Comparison of ENCODE assay signal across 9 cellular contexts in the genomic region with DNA sequence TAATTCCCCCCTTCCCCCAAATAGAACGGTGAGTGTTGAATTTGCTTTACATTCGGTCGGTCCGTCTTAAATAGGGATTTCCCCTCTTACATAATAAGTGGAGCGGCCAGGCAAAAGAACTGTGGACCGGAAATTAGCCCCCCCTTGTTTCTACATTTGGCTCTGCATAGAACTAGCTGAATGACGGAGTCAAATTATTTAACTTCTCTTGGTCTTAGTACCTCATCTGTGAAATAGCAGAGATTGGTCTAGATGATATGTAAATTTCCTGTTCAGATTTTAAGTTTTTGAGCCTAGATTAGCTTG. TPM values are rescaled to one million over a fixed set of nuclear protein-coding genes. Genes with fewer than 3 reads are reported as not detected.
A peak's percentile ranks its signal among the peaks of the same experiment; 100 is the strongest.
DNase-seq lines count a peak whose midpoint lies in the region; ATAC-seq and TF ChIP-seq lines count a peak whose summit lies in the region.
"Had no signal": no experiment of that assay in that cellular context is flagged by ENCODE, and none has a peak within 500 bp of the region (broad histone marks: within the 10 kb centered on the region; RNA-seq: fewer than 3 reads in every experiment).

No MANE protein-coding gene starts in this region.

- H3K9ac ChIP-seq in endodermal cell (ENCODE audit: extremely low read depth, low read length, poor library complexity, severe bottlenecking) = peak overlapping the region; percentile 36

- WGBS in endodermal cell (ENCODE audit: insufficient coverage in 1 of 2, insufficient read length in 1 of 2), 2 experiments = 50 to 53% methylated on average over 4 to 7 of the region's 7 CpGs

- TF ChIP-seq CTCF in natural killer cell (IDR thresholded peaks at IDR 0.05) = no peak
- TF ChIP-seq CTCF in endodermal cell (conservative IDR thresholded peaks at IDR 0.05) = no peak
- no peak for TF ChIP-seq CTCF in osteoblast (IDR thresholded peaks at IDR 0.05; ENCODE audit: extremely low read depth, low read depth, low read length)

- H3K27ac Mint-ChIP-seq in natural killer cell treated with Interleukin-12 subunit alpha and Interleukin-12 subunit beta and Interleukin-15 and Interleukin-18, amount 100 ng/mL, for 72 hours = no peak overlapping the region
- no peak overlapping the region for H3K27ac Mint-ChIP-seq in natural killer cell
- no peak overlapping the region for H3K27ac Mint-ChIP-seq in endodermal cell

- H2AFZ ChIP-seq in osteoblast (ENCODE audit: low read length) = peak overlapping the region; percentile 93

- H3K36me3 Mint-ChIP-seq in natural killer cell treated with Interleukin-12 subunit alpha and Interleukin-12 subunit beta and Interleukin-15 and Interleukin-18, amount 100 ng/mL, for 72 hours = peaks cover 7% of the 10 kb centered on the region
- H3K36me3 Mint-ChIP-seq in natural killer cell (peaks cover 5% of the 10 kb centered on the region), endodermal cell (ENCODE audit: low read depth) (no peaks in the 10 kb centered on the region)

- no peaks in the 10 kb centered on the region for H4K20me1 ChIP-seq in osteoblast (ENCODE audit: insufficient read depth, low read length)

- H3K27ac ChIP-seq in endodermal cell (ENCODE audit: low read depth, low read length) = no peak overlapping the region
- no peak overlapping the region for H3K27ac ChIP-seq in osteoblast (ENCODE audit: low read depth, low read length)

- intact Hi-C loops in natural killer cell (cut with micrococcal nuclease) = no loop called here

- no peaks in the 10 kb centered on the region for H3K36me3 ChIP-seq in endodermal cell (ENCODE audit: control insufficient read depth, insufficient read depth, low read length)
- no peaks in the 10 kb centered on the region for H3K36me3 ChIP-seq in osteoblast (ENCODE audit: insufficient read depth, low read length)
- H3K36me3 ChIP-seq: adrenal gland had no signal

- H3K4me3 Mint-ChIP-seq in natural killer cell treated with Interleukin-12 subunit alpha and Interleukin-12 subunit beta and Interleukin-15 and Interleukin-18, amount 100 ng/mL, for 72 hours = peak overlapping the region; percentile 34
- no peak overlapping the region for H3K4me3 Mint-ChIP-seq in natural killer cell
- peak overlapping the region; percentile 78 for H3K4me3 Mint-ChIP-seq in endodermal cell

- H3K27me3 ChIP-seq in endodermal cell (ENCODE audit: control insufficient read depth, insufficient read depth, low read length, poor library complexity, severe bottlenecking) (peaks cover 26% of the 10 kb centered on the region), osteoblast (ENCODE audit: insufficient read depth, low read length) (peaks cover 18% of the 10 kb centered on the region)
- H3K27me3 ChIP-seq: adrenal gland had no signal

- H3K27me3 Mint-ChIP-seq in natural killer cell treated with Interleukin-12 subunit alpha and Interleukin-12 subunit beta and Interleukin-15 and Interleukin-18, amount 100 ng/mL, for 72 hours = peaks cover 31 to 51% of the 10 kb centered on the region in 2 donors
- H3K27me3 Mint-ChIP-seq in natural killer cell (ENCODE audit: low read depth in 2 of 2) (peaks cover 34 to 45% of the 10 kb centered on the region in 2 donors), endodermal cell (ENCODE audit: insufficient read depth) (peaks cover 44% of the 10 kb centered on the region)

- H3K9me3 Mint-ChIP-seq in natural killer cell treated with Interleukin-12 subunit alpha and Interleukin-12 subunit beta and Interleukin-15 and Interleukin-18, amount 100 ng/mL, for 72 hours = peaks cover 4% of the 10 kb centered on the region
- H3K9me3 Mint-ChIP-seq in natural killer cell = peaks cover 0 to 4% of the 10 kb centered on the region in 2 donors
- peaks cover 13% of the 10 kb centered on the region for H3K9me3 Mint-ChIP-seq in endodermal cell

- DNase-seq in natural killer cell treated with Interleukin-12 subunit alpha and Interleukin-12 subunit beta and Interleukin-15 and Interleukin-18, amount 100 ng/mL, for 72 hours (ENCODE audit: low spot score) = no peak
- no peak for DNase-seq in natural killer cell
- no peak for DNase-seq in endodermal cell
- DNase-seq in osteoblast (ENCODE audit: insufficient read length, low spot score, missing footprints) = no peak
- DNase-seq in activated gamma-delta T cell treated with Interleukin-2 at 50 U/mL for 16 hours = no peak
- DNase-seq in NCI-H1436 treated with DMSO at 0.1 percent for 48 hours (lab: John Stamatoyannopoulos, UW) = no peak
- no peak for DNase-seq in COLO668 (lab: John Stamatoyannopoulos, UW; ENCODE audit: unreplicated experiment)

- H3K9me3 ChIP-seq in endodermal cell (ENCODE audit: control insufficient read depth, low read length) = no peaks in the 10 kb centered on the region
- H3K9me3 ChIP-seq in osteoblast (ENCODE audit: low read depth, low read length) = no peaks in the 10 kb centered on the region
- H3K9me3 ChIP-seq: adrenal gland had no signal

- peak in 1 of 2 donors; percentile 41 for ATAC-seq in natural killer cell treated with Interleukin-12 subunit alpha and Interleukin-12 subunit beta and Interleukin-15 and Interleukin-18, amount 100 ng/mL, for 72 hours
- ATAC-seq in natural killer cell (no peak), HG03342 (IDR thresholded peaks at IDR 0.05; ENCODE audit: unreplicated experiment) (peak; percentile 75)

- H3K4me3 ChIP-seq in endodermal cell (ENCODE audit: low read length) = peak overlapping the region; percentile 95
- H3K4me3 ChIP-seq in osteoblast (ENCODE audit: insufficient read depth, low read length) = peak overlapping the region; percentile 86

- H3K4me2 ChIP-seq in osteoblast (ENCODE audit: insufficient read depth, low read length) = peak overlapping the region; percentile 92

- no peaks in the 10 kb centered on the region for H3K79me2 ChIP-seq in osteoblast (ENCODE audit: insufficient read depth, low read length)

- H3K4me1 ChIP-seq in endodermal cell (ENCODE audit: control insufficient read depth, insufficient read depth, low read length) (peaks cover 11% of the 10 kb centered on the region), osteoblast (ENCODE audit: insufficient read depth, low read length) (peaks cover 3% of the 10 kb centered on the region)
- H3K4me1 ChIP-seq: adrenal gland had no signal

- H3K4me1 Mint-ChIP-seq in natural killer cell treated with Interleukin-12 subunit alpha and Interleukin-12 subunit beta and Interleukin-15 and Interleukin-18, amount 100 ng/mL, for 72 hours (ENCODE audit: low read depth in 2 of 2) = peaks cover 6 to 7% of the 10 kb centered on the region in 2 donors
- H3K4me1 Mint-ChIP-seq in natural killer cell (no peaks in the 10 kb centered on the region), endodermal cell (peaks cover 20% of the 10 kb centered on the region)

RNA-seq across cellular contexts. Expression of a gene that starts 1.3 kb away (rescaled TPM):
- not detected for total RNA-seq in natural killer cell treated with Interleukin-12 subunit alpha and Interleukin-12 subunit beta and Interleukin-15 and Interleukin-18, amount 100 ng/mL, for 72 hours
- not detected for total RNA-seq in natural killer cell
- 1 to 10 TPM; 1.4 to 3.3 TPM for total RNA-seq in endodermal cell
- polyA plus RNA-seq in endodermal cell (2013, experiment 1 of 2) = 3.9 TPM
- polyA plus RNA-seq in endodermal cell (2013, experiment 2 of 2) = 2.6 TPM
- 30.8 and 41.3 TPM in 2 replicates for total RNA-seq in osteoblast

RNA-seq across cellular contexts. Expression of a gene that starts 14.3 kb away (rescaled TPM):
- total RNA-seq in natural killer cell treated with Interleukin-12 subunit alpha and Interleukin-12 subunit beta and Interleukin-15 and Interleukin-18, amount 100 ng/mL, for 72 hours = 1 to 10 TPM; 6.6 to 9.2 TPM
- total RNA-seq in natural killer cell (1 to 10 TPM in 1 of 3 donors, under 1 TPM in 2; 0.14 to 1.6 (median 0.68) TPM), endodermal cell (10 to 100 TPM; 35.1 to 36.2 TPM), osteoblast (27.9 and 31.2 TPM in 2 replicates)
- 42.0 TPM for polyA plus RNA-seq in endodermal cell (2013, experiment 1 of 2)
- polyA plus RNA-seq in endodermal cell (2013, experiment 2 of 2) = 43.9 TPM

RNA-seq across cellular contexts. Expression of a gene that starts 32.3 kb away (rescaled TPM):
- under 1 TPM in 1 of 2 donors, not detected in 1; 0.17 TPM for total RNA-seq in natural killer cell treated with Interleukin-12 subunit alpha and Interleukin-12 subunit beta and Interleukin-15 and Interleukin-18, amount 100 ng/mL, for 72 hours
- not detected for total RNA-seq in natural killer cell
- under 1 TPM; 0.15 to 0.35 TPM for total RNA-seq in endodermal cell
- 0.07 TPM for polyA plus RNA-seq in endodermal cell (2013, experiment 1 of 2)
- polyA plus RNA-seq in endodermal cell (2013, experiment 2 of 2) = 0.29 TPM
- total RNA-seq in osteoblast = 0.36 and 0.88 TPM in 2 replicates
